Comparison of ENCODE assay signal across 9 cellular contexts in genomic region chr22:25085930-25086901, GRCh38.
DNase-seq lines count a peak whose midpoint lies in the region; ATAC-seq and TF ChIP-seq lines count a peak whose summit lies in the region.
"Had no signal": no experiment of that assay in that cellular context is flagged by ENCODE, and none has a peak within 500 bp of the region (broad histone marks: within the 10 kb centered on the region; RNA-seq: fewer than 3 reads in every experiment).

No MANE protein-coding gene starts in this region.

- peaks cover 2% of the 10 kb centered on the region for H3K36me3 Mint-ChIP-seq in T-helper 2 cell treated with Interferon-gamma antibody and Interleukin-4, amounts not matched to agents 5 μg/mL and 100 μg/mL, for 36 hours (ENCODE audit: low read depth)

- H3K4me3 Mint-ChIP-seq in T-helper 2 cell treated with Interferon-gamma antibody and Interleukin-4, amounts not matched to agents 5 μg/mL and 100 μg/mL, for 36 hours: peak overlapping the region; percentile 41
- H3K4me3 Mint-ChIP-seq: dendritic cell treated with granulocyte-macrophage colony-stimulating factor and Interleukin-4, amounts not matched to agents 40 ng/mL and 50 ng/mL, for 4 days had no signal

- ATAC-seq in GM18508 (IDR thresholded peaks at IDR 0.05; ENCODE audit: insufficient read depth, unreplicated experiment) (peak; percentile 82), HG02610 (IDR thresholded peaks at IDR 0.05; ENCODE audit: unreplicated experiment) (peak; percentile 77)

- TF ChIP-seq POLR2A in lower leg skin (IDR thresholded peaks at IDR 0.05): no peak

- peak overlapping the region; percentile 69 for H3K27ac Mint-ChIP-seq in T-helper 2 cell treated with Interferon-gamma antibody and Interleukin-4, amounts not matched to agents 5 μg/mL and 100 μg/mL, for 36 hours
- H3K27ac Mint-ChIP-seq: dendritic cell treated with granulocyte-macrophage colony-stimulating factor and Interleukin-4, amounts not matched to agents 40 ng/mL and 50 ng/mL, for 4 days had no signal

- no peaks in the 10 kb centered on the region for H3K9me3 Mint-ChIP-seq in T-helper 2 cell treated with Interferon-gamma antibody and Interleukin-4, amounts not matched to agents 5 μg/mL and 100 μg/mL, for 36 hours
- H3K9me3 Mint-ChIP-seq: dendritic cell treated with granulocyte-macrophage colony-stimulating factor and Interleukin-4, amounts not matched to agents 40 ng/mL and 50 ng/mL, for 4 days had no signal

- 41 to 53% methylated on average over 14 of the region's 14 CpGs for WGBS in lower leg skin, 2 donors

- TF ChIP-seq CTCF in lower leg skin (IDR thresholded peaks at IDR 0.05): no peak

- peaks cover 37% of the 10 kb centered on the region for H3K4me1 Mint-ChIP-seq in T-helper 2 cell treated with Interferon-gamma antibody and Interleukin-4, amounts not matched to agents 5 μg/mL and 100 μg/mL, for 36 hours (ENCODE audit: low read depth)

- H3K27me3 Mint-ChIP-seq in T-helper 2 cell treated with Interferon-gamma antibody and Interleukin-4, amounts not matched to agents 5 μg/mL and 100 μg/mL, for 36 hours (ENCODE audit: low read depth): no peaks in the 10 kb centered on the region

- peak; percentile 49 for DNase-seq in T-helper 2 cell treated with Interferon-gamma antibody and Interleukin-4, amounts not matched to agents 5 μg/mL and 100 μg/mL, for 36 hours (ENCODE audit: low spot score)
- DNase-seq in lower leg skin (ENCODE audit: low spot score in 2 of 2): peak; percentile 22 to 89
- no peak for DNase-seq in OCI-M2 (lab: John Stamatoyannopoulos, UW; ENCODE audit: unreplicated experiment)
- no peak for DNase-seq in posterior cingulate gyrus
- no peak for DNase-seq in KBM-7
- no peak for DNase-seq in cerebellar nuclear complex (lab: John Stamatoyannopoulos, UW)

- in situ Hi-C loops in KBM-7 (cut with MboI; ENCODE audit: low pct_unique_long_range_greater_than_20kb, low sequenced_read_pairs): no loop called here

- intact Hi-C loops in lower leg skin (cut with DNase I; ENCODE audit: low total_unique reads): no loop called here
- intact Hi-C loops in posterior cingulate gyrus (cut with DNase I): no loop called here

- H3K4me3 ChIP-seq in lower leg skin (ENCODE audit: low read depth, poor library complexity, severe bottlenecking): no peak overlapping the region

Comparison
In these comparisons a context has a peak if more than half of its experiments do, and no peak if none do; other contexts are left out.
1. DNase-seq: peak in T-helper 2 cell treated with Interferon-gamma antibody and Interleukin-4, amounts not matched to agents 5 μg/mL and 100 μg/mL, for 36 hours (single experiment) and lower leg skin (2 of 2); none in OCI-M2 (single experiment), posterior cingulate gyrus (0 of 10), KBM-7 (single experiment) and cerebellar nuclear complex (0 of 2).